Comparison of ENCODE assay signal across 13 cellular contexts in genomic region chr6:34602318-34603111, GRCh38. TPM values are rescaled to one million over a fixed set of nuclear protein-coding genes. Genes with fewer than 3 reads are reported as not detected.
A peak's percentile ranks its signal among the peaks of the same experiment; 100 is the strongest.
DNase-seq lines count a peak whose midpoint lies in the region; ATAC-seq and TF ChIP-seq lines count a peak whose summit lies in the region.
"Had no signal": no experiment of that assay in that cellular context is flagged by ENCODE, and none has a peak within 500 bp of the region (broad histone marks: within the 10 kb centered on the region; RNA-seq: fewer than 3 reads in every experiment).

No MANE protein-coding gene starts in this region.

- H3K27ac ChIP-seq in osteoblast (ENCODE audit: low read depth, low read length): no peak overlapping the region
- H3K27ac ChIP-seq: esophagus squamous epithelium had no signal

- peaks cover 68% of the 10 kb centered on the region for H3K79me2 ChIP-seq in osteoblast (ENCODE audit: insufficient read depth, low read length)

- H3K9me3 ChIP-seq in osteoblast (ENCODE audit: low read depth, low read length): no peaks in the 10 kb centered on the region
- H3K9me3 ChIP-seq: esophagus squamous epithelium had no signal

- no peak overlapping the region for H2AFZ ChIP-seq in osteoblast (ENCODE audit: low read length)

- peaks cover 60% of the 10 kb centered on the region for H4K20me1 ChIP-seq in osteoblast (ENCODE audit: insufficient read depth, low read length)

- no peak overlapping the region for H3K4me3 ChIP-seq in osteoblast (ENCODE audit: insufficient read depth, low read length)
- H3K4me3 ChIP-seq: esophagus squamous epithelium had no signal

- H3K4me1 ChIP-seq in osteoblast (ENCODE audit: insufficient read depth, low read length): peaks cover 16% of the 10 kb centered on the region

- no peaks in the 10 kb centered on the region for H3K27me3 ChIP-seq in osteoblast (ENCODE audit: insufficient read depth, low read length)
- H3K27me3 ChIP-seq: esophagus squamous epithelium had no signal

- CTCF ChIA-PET in activated CD8-positive, alpha-beta memory T cell treated with anti-CD3 and anti-CD28 coated beads, Interleukin-2, amount 10 ng/mL, durations not matched to agents 7 days and 5 days (lab: Charles Lee): interaction anchor here (1.0 kb wide), 1 partner anchor 143 kb away, joined by 5 read pairs; no protein-coding TSS in a partner anchor

- in situ Hi-C loops in ACHN (cut with HindIII; ENCODE audit: low pct_ligation_motif_present, low pct_unique_long_range_greater_than_20kb, low sequenced_read_pairs): no loop called here

- no peaks in the 10 kb centered on the region for H3K9me3 Mint-ChIP-seq in brain
- H3K9me3 Mint-ChIP-seq in activated CD8-positive, alpha-beta memory T cell treated with anti-CD3 and anti-CD28 coated beads, Interleukin-2, amount 10 ng/mL, durations not matched to agents 7 days and 5 days (ENCODE audit: low read depth): no peaks in the 10 kb centered on the region
- H3K9me3 Mint-ChIP-seq: activated naive CD4-positive, alpha-beta T cell treated with anti-CD3 and anti-CD28 coated beads, Interleukin-2, amount 50 U/mL, for 72 hours had no signal

- H3K27ac Mint-ChIP-seq in brain: peak overlapping the region in 4 of 5 experiments; percentile 95 to 98 (median 98)
- no peak overlapping the region for H3K27ac Mint-ChIP-seq in activated CD8-positive, alpha-beta memory T cell treated with anti-CD3 and anti-CD28 coated beads, Interleukin-2, amount 10 ng/mL, durations not matched to agents 7 days and 5 days
- H3K27ac Mint-ChIP-seq: activated naive CD4-positive, alpha-beta T cell treated with anti-CD3 and anti-CD28 coated beads, Interleukin-2, amount 50 U/mL, for 72 hours had no signal

- DNase-seq in EL (peak; percentile 18), NCI-H2196 treated with DMSO at 0.1 percent for 48 hours (lab: John Stamatoyannopoulos, UW; ENCODE audit: unreplicated experiment) (peak; percentile 22), osteoblast (ENCODE audit: insufficient read length, low spot score, missing footprints) (peak; percentile 77), ACHN (no peak)
- DNase-seq in activated CD8-positive, alpha-beta memory T cell treated with anti-CD3 and anti-CD28 coated beads, Interleukin-2, amount 10 ng/mL, durations not matched to agents 7 days and 5 days: no peak
- DNase-seq: esophagus squamous epithelium, H7, retina had no signal

- H3K27me3 Mint-ChIP-seq in brain: peaks cover 2% of the 10 kb centered on the region
- no peaks in the 10 kb centered on the region for H3K27me3 Mint-ChIP-seq in activated CD8-positive, alpha-beta memory T cell treated with anti-CD3 and anti-CD28 coated beads, Interleukin-2, amount 10 ng/mL, durations not matched to agents 7 days and 5 days

- peak overlapping the region in 3 of 5 experiments; percentile 70 to 79 (median 78) for H3K4me3 Mint-ChIP-seq in brain
- H3K4me3 Mint-ChIP-seq in activated CD8-positive, alpha-beta memory T cell treated with anti-CD3 and anti-CD28 coated beads, Interleukin-2, amount 10 ng/mL, durations not matched to agents 7 days and 5 days: no peak overlapping the region

- peaks cover 4% of the 10 kb centered on the region for H3K36me3 ChIP-seq in osteoblast (ENCODE audit: insufficient read depth, low read length)

- ATAC-seq in HG02678 (IDR thresholded peaks at IDR 0.05; ENCODE audit: unreplicated experiment): no peak
- ATAC-seq in activated CD8-positive, alpha-beta memory T cell treated with anti-CD3 and anti-CD28 coated beads, Interleukin-2, amount 10 ng/mL, durations not matched to agents 7 days and 5 days: no peak
- ATAC-seq in GM21515 (IDR thresholded peaks at IDR 0.05; ENCODE audit: unreplicated experiment): no peak
- ATAC-seq: activated CD4-positive, CD25-positive, alpha-beta regulatory T cell treated with anti-CD3 and anti-CD28 coated beads, Interleukin-2, amount 50 U/mL, for 24 hours; activated naive CD4-positive, alpha-beta T cell treated with anti-CD3 and anti-CD28 coated beads, Interleukin-2, amount 50 U/mL, for 72 hours had no signal

- peak overlapping the region; percentile 10 for H3K4me2 ChIP-seq in osteoblast (ENCODE audit: insufficient read depth, low read length)

- TF ChIP-seq CTCF in brain (conservative IDR thresholded peaks at IDR 0.05) (no peak), osteoblast (IDR thresholded peaks at IDR 0.05; ENCODE audit: extremely low read depth, low read depth, low read length) (no peak)

- H3K36me3 Mint-ChIP-seq in brain: peaks cover 20% of the 10 kb centered on the region
- H3K36me3 Mint-ChIP-seq in activated CD8-positive, alpha-beta memory T cell treated with anti-CD3 and anti-CD28 coated beads, Interleukin-2, amount 10 ng/mL, durations not matched to agents 7 days and 5 days: peaks cover 9% of the 10 kb centered on the region
- H3K36me3 Mint-ChIP-seq: activated naive CD4-positive, alpha-beta T cell treated with anti-CD3 and anti-CD28 coated beads, Interleukin-2, amount 50 U/mL, for 72 hours had no signal

- H3K4me1 Mint-ChIP-seq in brain: peaks cover 72% of the 10 kb centered on the region
- peaks cover 9% of the 10 kb centered on the region for H3K4me1 Mint-ChIP-seq in activated CD8-positive, alpha-beta memory T cell treated with anti-CD3 and anti-CD28 coated beads, Interleukin-2, amount 10 ng/mL, durations not matched to agents 7 days and 5 days

RNA-seq across cellular contexts. Expression of gene SPDEF, which starts 46.4 kb away (rescaled TPM):
- polyA plus RNA-seq in brain (ENCODE audit: insufficient read depth, low read depth, low replicate concordance): not detected
- total RNA-seq in osteoblast: 0.29 TPM in 1 of 2 replicates, not detected in the other
- total RNA-seq in activated CD8-positive, alpha-beta memory T cell treated with anti-CD3 and anti-CD28 coated beads, Interleukin-2, amount 10 ng/mL, durations not matched to agents 7 days and 5 days: under 1 TPM in 1 of 2 experiments, not detected in 1; 0.12 TPM

Comparison
In these comparisons a context has a peak if more than half of its experiments do, and no peak if none do; other contexts are left out.
1. DNase-seq: peak in EL (single experiment), NCI-H2196 treated with DMSO at 0.1 percent for 48 hours (single experiment) and osteoblast (single experiment); none in activated CD8-positive, alpha-beta memory T cell treated with anti-CD3 and anti-CD28 coated beads, Interleukin-2, amount 10 ng/mL, durations not matched to agents 7 days and 5 days (single experiment) and ACHN (single experiment).